9 cellular contexts compared by ENCODE assay signal in the genomic region with DNA sequence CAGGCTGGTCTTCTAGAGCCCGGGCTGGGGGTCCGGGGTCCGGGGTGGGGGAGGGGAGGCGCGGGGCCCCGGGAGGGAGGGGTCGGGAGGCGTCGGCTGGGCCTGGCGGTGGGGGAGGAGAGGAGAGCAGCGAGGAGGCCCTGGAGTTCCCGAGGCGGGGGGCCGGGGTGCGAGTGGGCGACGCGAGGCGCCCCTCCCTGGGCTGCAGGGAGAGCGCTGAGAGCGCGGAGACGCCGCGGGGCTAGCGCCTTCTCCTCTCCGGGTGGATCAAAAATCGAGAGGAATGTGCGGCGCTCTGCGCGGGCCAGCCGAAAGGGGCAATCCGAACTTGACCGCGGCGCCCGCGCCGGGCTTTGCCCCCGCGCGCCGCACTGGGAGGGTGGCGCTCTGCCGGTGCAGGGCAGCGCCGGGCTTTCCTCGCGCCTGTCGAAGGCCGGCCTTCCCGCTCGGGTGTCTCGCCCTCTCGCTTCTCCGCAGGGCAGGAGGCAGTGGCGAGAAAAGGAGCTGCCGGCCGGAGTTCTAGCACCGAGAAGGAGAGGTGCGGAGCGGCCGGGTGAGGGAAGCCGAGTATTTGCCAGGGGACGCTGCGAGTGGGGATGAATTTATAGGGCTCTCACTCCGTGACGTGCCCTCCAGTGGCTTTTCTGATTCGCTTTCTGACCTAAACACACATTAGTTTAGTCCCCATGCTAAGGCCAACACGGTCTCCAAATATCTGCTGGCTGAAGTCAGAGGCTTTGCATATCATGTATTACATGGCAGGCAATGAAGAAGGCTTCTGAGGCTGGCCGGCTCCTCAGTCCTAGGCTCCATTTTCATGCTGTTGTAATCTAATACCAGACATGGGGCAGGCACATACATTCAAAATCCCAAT. TPM values are rescaled to one million over a fixed set of nuclear protein-coding genes. Genes with fewer than 3 reads are reported as not detected.
DNase-seq lines count a peak whose midpoint lies in the region; ATAC-seq, FAIRE-seq and TF ChIP-seq lines count a peak whose summit lies in the region.
"Had no signal": no experiment of that assay in that cellular context is flagged by ENCODE, and none has a peak within 500 bp of the region (broad histone marks: within the 10 kb centered on the region; RNA-seq: fewer than 3 reads in every experiment).

Gene GDNF, minus strand, starts transcription at position 6 of the 874 bp plus-strand sequence. CDS start 5,245 bp downstream, outside the sequence.

- ATAC-seq in GM21619 (IDR thresholded peaks at IDR 0.05; ENCODE audit: unreplicated experiment) (no peak), GM19455 (IDR thresholded peaks at IDR 0.05; ENCODE audit: unreplicated experiment) (no peak)

- dilution Hi-C loops in endothelial cell of umbilical vein (cut with MboI; ENCODE audit: extremely low pct_ligation_motif_present, low sequenced_read_pairs) = no loop called here

- peak within 1 kb of the TSS; percentile 56 for H2AFZ ChIP-seq in endothelial cell of umbilical vein (ENCODE audit: low read depth, low read length)

- H3K4me1 ChIP-seq in endothelial cell of umbilical vein (ENCODE audit: control insufficient read depth, extremely low read depth, insufficient read depth, low read length) = peaks cover 24% of the 10 kb centered on the region
- peaks cover 0 to 9% of the 10 kb centered on the region in 2 donors for H3K4me1 ChIP-seq in mucosa of rectum (ENCODE audit: control insufficient read depth in 2 of 2, insufficient read depth in 2 of 2, low read length in 2 of 2)

- CTCF ChIA-PET in endothelial cell of umbilical vein (lab: Charles Lee) = interaction anchor here (1.0 to 1.9 kb wide), 5 partner anchors 9 to 427 kb away, joined by 3 to 8 read pairs (median 5); no protein-coding TSS in a partner anchor

- H3K27me3 ChIP-seq in endothelial cell of umbilical vein (ENCODE audit: control insufficient read depth in 2 of 2, insufficient read depth in 2 of 2, low read length in 2 of 2) (peaks cover 70 to 85% of the 10 kb centered on the region in 2 experiments), mucosa of rectum (ENCODE audit: control insufficient read depth in 2 of 2, insufficient read depth in 2 of 2, low read length in 2 of 2) (peaks cover 37% of the 10 kb centered on the region in 2 donors)

- no peaks in the 10 kb centered on the region for H3K9me1 ChIP-seq in endothelial cell of umbilical vein (replicated peaks; ENCODE audit: control insufficient read depth, extremely low read depth, insufficient read depth, low read length)

- intact Hi-C loops in endothelial cell of umbilical vein (cut with micrococcal nuclease) = no loop called here

- H4K20me1 ChIP-seq in endothelial cell of umbilical vein (replicated peaks; ENCODE audit: control insufficient read depth, extremely low read depth, insufficient read depth, low read length) = no peaks in the 10 kb centered on the region

- DNase-seq in NCI-H2227 (lab: John Stamatoyannopoulos, UW; ENCODE audit: unreplicated experiment) = peak; percentile 38
- no peak for DNase-seq in NCI-H2227 treated with DMSO at 0.1 percent for 48 hours (lab: John Stamatoyannopoulos, UW)
- DNase-seq in NCI-H526 (lab: John Stamatoyannopoulos, UW) = peak; percentile 73 to 87
- DNase-seq in endothelial cell of umbilical vein (ENCODE audit: low read depth, low spot score) = peak; percentile 22
- no peak for DNase-seq in SHP77 treated with DMSO at 0.1 percent for 48 hours (lab: John Stamatoyannopoulos, UW)
- DNase-seq: activated T-cell treated with anti-CD3 and anti-CD28 coated beads, Interleukin-2, amount 50 U/mL, for 4 hours had no signal

- peak in 1 of 2 donors; percentile 24 for TF ChIP-seq CTCF in endothelial cell of umbilical vein (IDR thresholded peaks at IDR 0.05; ENCODE audit: extremely low read depth in 1 of 2, insufficient read depth in 1 of 2, low read depth in 1 of 2, low read length in 2 of 2)

- TF ChIP-seq POLR2A in endothelial cell of umbilical vein (IDR thresholded peaks at IDR 0.05; ENCODE audit: low read depth, low read length) = no peak

- no TSS peak for BruUV-seq in endothelial cell of umbilical vein (replicated peaks; lab: Mats Ljungman, UMichigan)

- H3K79me2 ChIP-seq in endothelial cell of umbilical vein (ENCODE audit: control insufficient read depth, insufficient read depth, low read length) = no peaks in the 10 kb centered on the region

- POLR2A ChIA-PET in endothelial cell of umbilical vein (lab: Charles Lee) = no interaction called here

- H3K4me3 ChIP-seq in endothelial cell of umbilical vein (replicated peaks in 1 of 3; ENCODE audit: insufficient read depth in 1 of 3, low read depth in 1 of 3, low read length in 3 of 3) (peak within 1 kb of the TSS in 2 of 3 experiments; percentile 21 to 34), mucosa of rectum (ENCODE audit: low read length in 2 of 2) (peak within 1 kb of the TSS; percentile 38 to 61)

- H3K36me3 ChIP-seq in endothelial cell of umbilical vein (ENCODE audit: control insufficient read depth in 2 of 2, extremely low read depth in 1 of 2, insufficient read depth in 2 of 2, low read length in 2 of 2) (no peaks in the 10 kb centered on the region), mucosa of rectum (ENCODE audit: control insufficient read depth in 2 of 2, insufficient read depth in 2 of 2, low read length in 2 of 2) (no peaks in the 10 kb centered on the region)

- H3K9ac ChIP-seq in endothelial cell of umbilical vein (replicated peaks; ENCODE audit: extremely low read depth, insufficient read depth, low read length) (no peak within 1 kb of the TSS), mucosa of rectum (ENCODE audit: low read depth in 1 of 2, low read length in 2 of 2) (peak within 1 kb of the TSS in 1 of 2 donors; percentile 46)

- peak within 1 kb of the TSS; percentile 46 for H3K4me2 ChIP-seq in endothelial cell of umbilical vein (ENCODE audit: insufficient read depth, low read length)

- no peak for FAIRE-seq in endothelial cell of umbilical vein (lab: Jason Lieb, UNC)

- no peak within 1 kb of the TSS for H3K27ac ChIP-seq in endothelial cell of umbilical vein (ENCODE audit: insufficient read depth, low read depth, low read length)
- peak within 1 kb of the TSS; percentile 44 to 68 for H3K27ac ChIP-seq in mucosa of rectum (ENCODE audit: low read depth in 2 of 2, low read length in 2 of 2)

- H3K9me3 ChIP-seq in endothelial cell of umbilical vein (replicated peaks; ENCODE audit: control insufficient read depth, insufficient read depth, low read length) (no peaks in the 10 kb centered on the region), mucosa of rectum (ENCODE audit: control insufficient read depth in 2 of 2, low read length in 2 of 2) (no peaks in the 10 kb centered on the region)

TF ChIP-seq in endothelial cell of umbilical vein, 7 proteins besides CTCF, POLR2A, EP300 and RAD21:
- TF ChIP-seq JUN (IDR thresholded peaks at IDR 0.05; ENCODE audit: borderline replicate concordance, insufficient read depth, insufficient read length, low read depth) (no peak), EZH2 (IDR thresholded peaks at IDR 0.05; ENCODE audit: borderline replicate concordance, low read depth, low read length, severe bottlenecking) (peak; percentile 6)

RNA-seq across cellular contexts. Expression of gene GDNF, which starts in this region (rescaled TPM):
- not detected in 2 replicates for total RNA-seq in endothelial cell of umbilical vein
- not detected in 2 replicates for polyA plus RNA-seq in endothelial cell of umbilical vein
- polyA plus RNA-seq in endothelial cell of umbilical vein (2011; cell fraction: cytosol; rRNA removed) = not detected in 2 replicates
- polyA plus RNA-seq in endothelial cell of umbilical vein (2011; cell fraction: nucleus; rRNA removed) = not detected in 2 replicates
- not detected in 2 replicates for polyA plus RNA-seq in endothelial cell of umbilical vein (2012)
- not detected in 2 replicates for polyA minus RNA-seq in endothelial cell of umbilical vein
- polyA minus RNA-seq in endothelial cell of umbilical vein (2011; cell fraction: cytosol; rRNA and poly(A)+ RNA removed) = not detected
- polyA minus RNA-seq in endothelial cell of umbilical vein (2011; cell fraction: nucleus; rRNA and poly(A)+ RNA removed) = not detected in 2 replicates
- total RNA-seq: activated T-cell treated with anti-CD3 and anti-CD28 coated beads, Interleukin-2, amount 50 U/mL, for 4 hours had no signal

Comparison
In these comparisons a context has a peak if more than half of its experiments do, and no peak if none do; other contexts are left out.
1. DNase-seq: peak in NCI-H2227 (single experiment) and NCI-H526 (2 of 2); none in NCI-H2227 treated with DMSO at 0.1 percent for 48 hours (single experiment) and SHP77 treated with DMSO at 0.1 percent for 48 hours (single experiment).
2. Peak in DNase-seq, H3K4me3 ChIP-seq and H3K4me2 ChIP-seq in endothelial cell of umbilical vein; RNA of the gene not detected or under 1 TPM.